Comparison of ENCODE assay signal across 17 cellular contexts in genomic region chr9:128262687-128263086, GRCh38. TPM values are rescaled to one million over a fixed set of nuclear protein-coding genes. Genes with fewer than 3 reads are reported as not detected.
DNase-seq lines count a peak whose midpoint lies in the region; ATAC-seq and TF ChIP-seq lines count a peak whose summit lies in the region.
"Had no signal": no experiment of that assay in that cellular context is flagged by ENCODE, and none has a peak within 500 bp of the region (broad histone marks: within the 10 kb centered on the region; RNA-seq: fewer than 3 reads in every experiment).

No MANE protein-coding gene starts in this region.

- intact Hi-C loops in activated CD4-positive, alpha-beta T cell treated with anti-CD3 and anti-CD28 coated beads, Interleukin-2, amount 10 ng/mL, durations not matched to agents 24 days and 14 days (cut with micrococcal nuclease): no loop called here

- no peak overlapping the region for H3K4me3 ChIP-seq in adipocyte (ENCODE audit: low read length)
- H3K4me3 ChIP-seq: BLaER1, HAP-1 had no signal

- H3K27me3 ChIP-seq in adipocyte (replicated peaks; ENCODE audit: control insufficient read depth, insufficient read depth, low read length): no peaks in the 10 kb centered on the region
- H3K27me3 ChIP-seq: BLaER1 had no signal

- H3K36me3 Mint-ChIP-seq in activated CD4-positive, alpha-beta T cell treated with anti-CD3 and anti-CD28 coated beads, Interleukin-2, amount 10 ng/mL, durations not matched to agents 24 days and 14 days (ENCODE audit: low read depth): peaks cover 34% of the 10 kb centered on the region
- peaks cover 72% of the 10 kb centered on the region for H3K36me3 Mint-ChIP-seq in brain
- peaks cover 18% of the 10 kb centered on the region for H3K36me3 Mint-ChIP-seq in neural crest cell (ENCODE audit: low read depth)

- peak overlapping the region; percentile 46 for H3K27ac Mint-ChIP-seq in activated CD4-positive, alpha-beta T cell treated with anti-CD3 and anti-CD28 coated beads, Interleukin-2, amount 10 ng/mL, durations not matched to agents 24 days and 14 days
- peak overlapping the region in 3 of 5 experiments; percentile 37 to 54 (median 50) for H3K27ac Mint-ChIP-seq in brain
- peak overlapping the region; percentile 57 for H3K27ac Mint-ChIP-seq in neural crest cell (ENCODE audit: unreplicated experiment)
- H3K27ac Mint-ChIP-seq: B cell; CD8-positive, alpha-beta T cell had no signal

- no peak for ATAC-seq in HG03354 (IDR thresholded peaks at IDR 0.05; ENCODE audit: poor library complexity, severe bottlenecking, unreplicated experiment)
- ATAC-seq: CD8-positive, alpha-beta T cell had no signal

- H3K27me3 Mint-ChIP-seq in activated CD4-positive, alpha-beta T cell treated with anti-CD3 and anti-CD28 coated beads, Interleukin-2, amount 10 ng/mL, durations not matched to agents 24 days and 14 days: no peaks in the 10 kb centered on the region
- H3K27me3 Mint-ChIP-seq in brain (no peaks in the 10 kb centered on the region), neural crest cell (ENCODE audit: low read depth) (no peaks in the 10 kb centered on the region)
- H3K27me3 Mint-ChIP-seq: B cell; CD4-positive, CD25-positive, alpha-beta regulatory T cell had no signal

- H3K9ac ChIP-seq in adipocyte (ENCODE audit: low read length): peak overlapping the region; percentile 9
- H3K9ac ChIP-seq: BLaER1 had no signal

- peaks cover 6% of the 10 kb centered on the region for H3K4me1 ChIP-seq in adipocyte (ENCODE audit: control insufficient read depth, insufficient read depth, low read length)
- H3K4me1 ChIP-seq: BLaER1, Caco-2, HAP-1 had no signal

- no peaks in the 10 kb centered on the region for H3K9me3 ChIP-seq in adipocyte (ENCODE audit: control insufficient read depth, low read length)
- H3K9me3 ChIP-seq: BLaER1, Caco-2, HAP-1 had no signal

- no peaks in the 10 kb centered on the region for H3K4me1 Mint-ChIP-seq in activated CD4-positive, alpha-beta T cell treated with anti-CD3 and anti-CD28 coated beads, Interleukin-2, amount 10 ng/mL, durations not matched to agents 24 days and 14 days
- H3K4me1 Mint-ChIP-seq in brain (no peaks in the 10 kb centered on the region), neural crest cell (no peaks in the 10 kb centered on the region)
- H3K4me1 Mint-ChIP-seq: B cell; CD4-positive, CD25-positive, alpha-beta regulatory T cell had no signal

- no peak overlapping the region for H3K4me3 Mint-ChIP-seq in activated CD4-positive, alpha-beta T cell treated with anti-CD3 and anti-CD28 coated beads, Interleukin-2, amount 10 ng/mL, durations not matched to agents 24 days and 14 days
- H3K4me3 Mint-ChIP-seq in brain: no peak overlapping the region
- H3K4me3 Mint-ChIP-seq in neural crest cell: no peak overlapping the region
- H3K4me3 Mint-ChIP-seq: B cell; CD4-positive, CD25-positive, alpha-beta regulatory T cell; CD8-positive, alpha-beta T cell had no signal

- no peak for DNase-seq in activated CD4-positive, alpha-beta T cell treated with anti-CD3 and anti-CD28 coated beads, Interleukin-2, amount 10 ng/mL, durations not matched to agents 24 days and 14 days
- no peak for DNase-seq in activated CD4-positive, alpha-beta T cell treated with anti-CD3 and anti-CD28 coated beads for 1 hour
- DNase-seq in adipocyte (ENCODE audit: low read depth): no peak
- no peak for DNase-seq in neural crest cell (ENCODE audit: low read depth, low spot score)
- no peak for DNase-seq in NAMALWA (ENCODE audit: low spot score)
- no peak for DNase-seq in cerebellar cortex (ENCODE audit: low spot score)
- DNase-seq: Caco-2; CD4-positive, CD25-positive, alpha-beta regulatory T cell; CD8-positive, alpha-beta T cell; DMS153; DND-41; GOT3 had no signal

- TF ChIP-seq CTCF in brain (conservative IDR thresholded peaks at IDR 0.05) (no peak), neural crest cell (conservative IDR thresholded peaks at IDR 0.05) (no peak)

- H3K9me3 Mint-ChIP-seq in activated CD4-positive, alpha-beta T cell treated with anti-CD3 and anti-CD28 coated beads, Interleukin-2, amount 10 ng/mL, durations not matched to agents 24 days and 14 days: no peaks in the 10 kb centered on the region
- H3K9me3 Mint-ChIP-seq in brain (no peaks in the 10 kb centered on the region), neural crest cell (no peaks in the 10 kb centered on the region)
- H3K9me3 Mint-ChIP-seq: CD4-positive, CD25-positive, alpha-beta regulatory T cell; CD8-positive, alpha-beta T cell had no signal

- H3K36me3 ChIP-seq in adipocyte (ENCODE audit: control insufficient read depth, insufficient read depth, low read length, severe bottlenecking): peaks cover 85% of the 10 kb centered on the region

RNA-seq across cellular contexts. Expression of gene GOLGA2, which starts 13.1 kb away (rescaled TPM):
- 44.1 and 50.4 TPM in 2 replicates for total RNA-seq in activated CD4-positive, alpha-beta T cell treated with anti-CD3 and anti-CD28 coated beads, Interleukin-2, amount 10 ng/mL, durations not matched to agents 24 days and 14 days
- 78.8 TPM for polyA plus RNA-seq in brain (ENCODE audit: insufficient read depth, low read depth, low replicate concordance)
- 56.9 and 64.1 TPM in 2 replicates for total RNA-seq in neural crest cell

RNA-seq across cellular contexts. Expression of gene SWI5, which starts 13.4 kb away (rescaled TPM):
- 13.6 and 14.3 TPM in 2 replicates for total RNA-seq in activated CD4-positive, alpha-beta T cell treated with anti-CD3 and anti-CD28 coated beads, Interleukin-2, amount 10 ng/mL, durations not matched to agents 24 days and 14 days
- 56.7 TPM for polyA plus RNA-seq in brain (ENCODE audit: insufficient read depth, low read depth, low replicate concordance)
- total RNA-seq in neural crest cell: 17.1 and 20.7 TPM in 2 replicates

RNA-seq across cellular contexts. Expression of gene DNM1, which starts 59.5 kb away (rescaled TPM):
- 0.95 and 1.5 TPM in 2 replicates for total RNA-seq in activated CD4-positive, alpha-beta T cell treated with anti-CD3 and anti-CD28 coated beads, Interleukin-2, amount 10 ng/mL, durations not matched to agents 24 days and 14 days
- polyA plus RNA-seq in brain (ENCODE audit: insufficient read depth, low read depth, low replicate concordance): 191 TPM
- total RNA-seq in neural crest cell: 84.0 and 87.2 TPM in 2 replicates
- polyA plus RNA-seq: CD4-positive, CD25-positive, alpha-beta regulatory T cell had no signal

RNA-seq across cellular contexts. Expression of gene TRUB2, which starts 59.6 kb away (rescaled TPM):
- total RNA-seq in activated CD4-positive, alpha-beta T cell treated with anti-CD3 and anti-CD28 coated beads, Interleukin-2, amount 10 ng/mL, durations not matched to agents 24 days and 14 days: 40.4 and 43.0 TPM in 2 replicates
- polyA plus RNA-seq in brain (ENCODE audit: insufficient read depth, low read depth, low replicate concordance): 51.8 TPM
- total RNA-seq in neural crest cell: 33.4 and 35.0 TPM in 2 replicates

RNA-seq across cellular contexts. Expression of gene COQ4, which starts 60.0 kb away (rescaled TPM):
- total RNA-seq in activated CD4-positive, alpha-beta T cell treated with anti-CD3 and anti-CD28 coated beads, Interleukin-2, amount 10 ng/mL, durations not matched to agents 24 days and 14 days: 60.7 and 61.4 TPM in 2 replicates
- polyA plus RNA-seq in brain (ENCODE audit: insufficient read depth, low read depth, low replicate concordance): 98.1 TPM
- 50.8 and 51.0 TPM in 2 replicates for total RNA-seq in neural crest cell

Comparison
In these comparisons a context has a peak if more than half of its experiments do, and no peak if none do; other contexts are left out.
1. RNA of gene DNM1, which starts 59.5 kb away (total RNA-seq): 84.0 to 87.2 TPM in neural crest cell; 0.95 to 1.5 TPM in activated CD4-positive, alpha-beta T cell treated with anti-CD3 and anti-CD28 coated beads, Interleukin-2, amount 10 ng/mL, durations not matched to agents 24 days and 14 days; every median in the first group is over 10 times any median in the second.
2. Peak in every context shown above with its lines, with median percentiles within 50 percentile points of each other: H3K27ac Mint-ChIP-seq.